ENCODE assay signal across 9 cellular contexts in genomic region chr16:72743011-72743761, GRCh38.
A peak's percentile ranks its signal among the peaks of the same experiment; 100 is the strongest.
DNase-seq lines count a peak whose midpoint lies in the region; ATAC-seq lines count a peak whose summit lies in the region.
"Had no signal": no experiment of that assay in that cellular context is flagged by ENCODE, and none has a peak within 500 bp of the region (broad histone marks: within the 10 kb centered on the region; RNA-seq: fewer than 3 reads in every experiment).

No MANE protein-coding gene starts in this region.

- ATAC-seq in GM19397 (IDR thresholded peaks at IDR 0.05; ENCODE audit: unreplicated experiment) (peak; percentile 82), HG02678 (IDR thresholded peaks at IDR 0.05; ENCODE audit: unreplicated experiment) (peak; percentile 94), HG03442 (IDR thresholded peaks at IDR 0.05; ENCODE audit: unreplicated experiment) (peak; percentile 61)

- DNase-seq in EH (ENCODE audit: low read depth) (peak; percentile 59), NCI-H524 treated with DMSO at 0.1 percent for 48 hours (lab: John Stamatoyannopoulos, UW) (no peak), cerebellar cortex (ENCODE audit: low spot score) (no peak), HUDEP-2 (lab: John Stamatoyannopoulos, UW; ENCODE audit: unreplicated experiment in 76 of 76) (no peak)
- DNase-seq in stimulated activated CD4-positive, alpha-beta T cell treated with anti-CD3 and anti-CD28 coated beads, Interleukin-4, amount 100 ng/mL, for 24 hours: no peak
- DNase-seq: NCI-H1105 had no signal
